Comparison of ENCODE assay signal across 1 cellular context in the genomic region with DNA sequence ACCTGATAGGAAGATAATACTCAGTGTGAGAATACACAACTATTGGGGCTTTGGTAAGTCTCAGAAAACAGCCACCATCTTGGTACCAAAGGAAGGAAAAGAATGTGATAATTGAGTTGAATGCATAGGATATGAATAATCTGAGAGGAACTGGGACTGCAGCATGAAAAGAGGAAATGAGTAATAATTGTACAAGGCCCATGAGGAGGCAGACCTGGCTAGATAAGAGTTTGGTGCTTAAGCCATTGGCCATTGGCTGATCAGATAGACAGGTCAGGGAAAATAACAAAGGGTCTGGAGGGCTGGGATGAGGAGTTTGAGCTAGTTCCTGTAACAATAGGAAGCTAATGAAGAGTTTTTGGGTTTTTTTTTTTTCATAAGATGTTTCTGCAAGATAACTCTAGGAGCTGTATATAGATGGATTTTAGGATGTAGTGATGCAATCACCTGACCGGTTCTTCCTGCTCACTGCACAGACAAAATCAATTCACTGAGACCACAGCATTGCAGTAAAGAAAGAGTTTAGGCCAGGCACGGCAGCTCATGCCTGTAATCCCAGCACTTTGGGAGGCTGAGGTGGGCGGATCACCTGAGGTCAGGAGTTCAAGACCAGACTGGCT.
TF ChIP-seq lines count a peak whose summit lies in the region.

No MANE protein-coding gene starts in this region.

TF ChIP-seq in K562, 482 proteins besides CTCF, POLR2A, EP300 and RAD21 (continued from another document and continues in another):
- no peak for TF ChIP-seq PBX2 (CRISPR knock-in tag; IDR thresholded peaks at IDR 0.05; ENCODE audit: low read depth)
- TF ChIP-seq PBX2 (tag; conservative IDR thresholded peaks at IDR 0.05; ENCODE audit: low read depth), result no peak
- peak; percentile 71 for TF ChIP-seq ATF3 (IDR thresholded peaks at IDR 0.05)
- TF ChIP-seq ATF3 (CRISPR knock-in tag; conservative IDR thresholded peaks at IDR 0.05), result no peak
- TF ChIP-seq CEBPG (CRISPR knock-in tag; IDR thresholded peaks at IDR 0.05), result peak; percentile 47; the same call in 1 of the 2 replicates
- peak; percentile 13 to 80; a peak in 2 of 4 replicates for TF ChIP-seq CEBPG (tag; conservative IDR thresholded peaks at IDR 0.05 in 1 of 2, IDR thresholded peaks at IDR 0.05 in 1 of 2)
- peak; percentile 87 for TF ChIP-seq SOX6 (IDR thresholded peaks at IDR 0.05)
- no peak for TF ChIP-seq ZNF347 (CRISPR knock-in tag; IDR thresholded peaks at IDR 0.05; ENCODE audit: low read depth)
- TF ChIP-seq GABPB1 (CRISPR knock-in tag; IDR thresholded peaks at IDR 0.05), result no peak
- no peak for TF ChIP-seq ADNP (tag; IDR thresholded peaks at IDR 0.05)
- TF ChIP-seq ATF4 (CRISPR knock-in tag; IDR thresholded peaks at IDR 0.05), result no peak
- TF ChIP-seq JUND (IDR thresholded peaks at IDR 0.05; ENCODE audit: borderline replicate concordance, low read depth, low read length), result peak; percentile 41; the same call in 1 of the 2 replicates
- no peak for TF ChIP-seq JUND (tag; IDR thresholded peaks at IDR 0.05; ENCODE audit: borderline replicate concordance, low read depth, low read length)
- TF ChIP-seq NFE2L1 (tag; IDR thresholded peaks at IDR 0.05; ENCODE audit: borderline replicate concordance, low read depth), result no peak
- no peak for TF ChIP-seq NELFE (IDR thresholded peaks at IDR 0.05; ENCODE audit: insufficient read depth, insufficient read length)
- no peak for TF ChIP-seq BCOR (IDR thresholded peaks at IDR 0.05)
- TF ChIP-seq EHMT2 (IDR thresholded peaks at IDR 0.05), result peak; percentile 70; the same call in 1 of the 2 replicates
- TF ChIP-seq CTBP1 (IDR thresholded peaks at IDR 0.05; ENCODE audit: borderline replicate concordance), result peak; percentile 20; the same call in 1 of the 2 replicates
- no peak for TF ChIP-seq ZFP30 (CRISPR knock-in tag; IDR thresholded peaks at IDR 0.05; ENCODE audit: borderline replicate concordance)
- no peak for TF ChIP-seq ZFX (CRISPR knock-in tag; IDR thresholded peaks at IDR 0.05)
- TF ChIP-seq ZNF766 (CRISPR knock-in tag; conservative IDR thresholded peaks at IDR 0.05), result no peak
- TF ChIP-seq ZC3H11A (IDR thresholded peaks at IDR 0.05; ENCODE audit: low read depth, low read length), result no peak
- peak; percentile 6 to 48; a peak in 1 of 4 replicates for TF ChIP-seq TRIM24 (IDR thresholded peaks at IDR 0.05)
- TF ChIP-seq SMARCE1 (IDR thresholded peaks at IDR 0.05), result peak; percentile 68
- TF ChIP-seq, protein P1, sequence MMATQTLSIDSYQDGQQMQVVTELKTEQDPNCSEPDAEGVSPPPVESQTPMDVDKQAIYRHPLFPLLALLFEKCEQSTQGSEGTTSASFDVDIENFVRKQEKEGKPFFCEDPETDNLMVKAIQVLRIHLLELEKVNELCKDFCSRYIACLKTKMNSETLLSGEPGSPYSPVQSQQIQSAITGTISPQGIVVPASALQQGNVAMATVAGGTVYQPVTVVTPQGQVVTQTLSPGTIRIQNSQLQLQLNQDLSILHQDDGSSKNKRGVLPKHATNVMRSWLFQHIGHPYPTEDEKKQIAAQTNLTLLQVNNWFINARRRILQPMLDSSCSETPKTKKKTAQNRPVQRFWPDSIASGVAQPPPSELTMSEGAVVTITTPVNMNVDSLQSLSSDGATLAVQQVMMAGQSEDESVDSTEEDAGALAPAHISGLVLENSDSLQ (IDR thresholded peaks at IDR 0.05), result peak; percentile 30; the same call in 1 of the 2 replicates
- TF ChIP-seq HOXB6 (CRISPR knock-in tag; IDR thresholded peaks at IDR 0.05; ENCODE audit: borderline replicate concordance), result no peak
- no peak for TF ChIP-seq ZBTB33 (CRISPR knock-in tag; IDR thresholded peaks at IDR 0.05)
- TF ChIP-seq FOSL1 (tag; conservative IDR thresholded peaks at IDR 0.05), result peak; percentile 78
- peak; percentile 66 for TF ChIP-seq SMARCA4 (IDR thresholded peaks at IDR 0.05)
- TF ChIP-seq HMGN3 (IDR thresholded peaks at IDR 0.05; ENCODE audit: borderline replicate concordance, extremely low read depth, insufficient read length, low read depth, low read length), result no peak
- TF ChIP-seq L3MBTL2 (IDR thresholded peaks at IDR 0.05), result no peak
- TF ChIP-seq TCF3 (CRISPR knock-in tag; IDR thresholded peaks at IDR 0.05), result peak; percentile 58
- TF ChIP-seq PURB (CRISPR knock-in tag; IDR thresholded peaks at IDR 0.05; ENCODE audit: low read depth), result no peak
- 0 out of 2 replicates have a peak, but pooled peaks have one; percentile 35 for TF ChIP-seq NCOR1 (IDR thresholded peaks at IDR 0.05)
- TF ChIP-seq, protein P2, sequence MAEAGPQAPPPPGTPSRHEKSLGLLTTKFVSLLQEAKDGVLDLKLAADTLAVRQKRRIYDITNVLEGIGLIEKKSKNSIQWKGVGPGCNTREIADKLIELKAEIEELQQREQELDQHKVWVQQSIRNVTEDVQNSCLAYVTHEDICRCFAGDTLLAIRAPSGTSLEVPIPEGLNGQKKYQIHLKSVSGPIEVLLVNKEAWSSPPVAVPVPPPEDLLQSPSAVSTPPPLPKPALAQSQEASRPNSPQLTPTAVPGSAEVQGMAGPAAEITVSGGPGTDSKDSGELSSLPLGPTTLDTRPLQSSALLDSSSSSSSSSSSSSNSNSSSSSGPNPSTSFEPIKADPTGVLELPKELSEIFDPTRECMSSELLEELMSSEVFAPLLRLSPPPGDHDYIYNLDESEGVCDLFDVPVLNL (CRISPR knock-in tag; IDR thresholded peaks at IDR 0.05; ENCODE audit: low read depth), result no peak
- TF ChIP-seq, protein P3, sequence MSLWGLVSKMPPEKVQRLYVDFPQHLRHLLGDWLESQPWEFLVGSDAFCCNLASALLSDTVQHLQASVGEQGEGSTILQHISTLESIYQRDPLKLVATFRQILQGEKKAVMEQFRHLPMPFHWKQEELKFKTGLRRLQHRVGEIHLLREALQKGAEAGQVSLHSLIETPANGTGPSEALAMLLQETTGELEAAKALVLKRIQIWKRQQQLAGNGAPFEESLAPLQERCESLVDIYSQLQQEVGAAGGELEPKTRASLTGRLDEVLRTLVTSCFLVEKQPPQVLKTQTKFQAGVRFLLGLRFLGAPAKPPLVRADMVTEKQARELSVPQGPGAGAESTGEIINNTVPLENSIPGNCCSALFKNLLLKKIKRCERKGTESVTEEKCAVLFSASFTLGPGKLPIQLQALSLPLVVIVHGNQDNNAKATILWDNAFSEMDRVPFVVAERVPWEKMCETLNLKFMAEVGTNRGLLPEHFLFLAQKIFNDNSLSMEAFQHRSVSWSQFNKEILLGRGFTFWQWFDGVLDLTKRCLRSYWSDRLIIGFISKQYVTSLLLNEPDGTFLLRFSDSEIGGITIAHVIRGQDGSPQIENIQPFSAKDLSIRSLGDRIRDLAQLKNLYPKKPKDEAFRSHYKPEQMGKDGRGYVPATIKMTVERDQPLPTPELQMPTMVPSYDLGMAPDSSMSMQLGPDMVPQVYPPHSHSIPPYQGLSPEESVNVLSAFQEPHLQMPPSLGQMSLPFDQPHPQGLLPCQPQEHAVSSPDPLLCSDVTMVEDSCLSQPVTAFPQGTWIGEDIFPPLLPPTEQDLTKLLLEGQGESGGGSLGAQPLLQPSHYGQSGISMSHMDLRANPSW (CRISPR knock-in tag; IDR thresholded peaks at IDR 0.05), result no peak
- no peak for TF ChIP-seq TEAD1 (CRISPR knock-in tag; IDR thresholded peaks at IDR 0.05)
- peak; percentile 40; the same call in 1 of the 2 replicates for TF ChIP-seq TEAD4 (IDR thresholded peaks at IDR 0.05; ENCODE audit: low read length)
- no peak for TF ChIP-seq TEAD4 (CRISPR knock-in tag; IDR thresholded peaks at IDR 0.05; ENCODE audit: borderline replicate concordance)
- TF ChIP-seq CBFA2T3 (IDR thresholded peaks at IDR 0.05), result peak; percentile 75
- TF ChIP-seq EGR1 (conservative IDR thresholded peaks at IDR 0.05), result 0 out of 2 replicates have a peak, but pooled peaks have one; percentile 14
- peak; percentile 80 for TF ChIP-seq DPF2 (IDR thresholded peaks at IDR 0.05)
- TF ChIP-seq NFXL1 (CRISPR knock-in tag; IDR thresholded peaks at IDR 0.05), result no peak
- TF ChIP-seq POLR2H (tag; IDR thresholded peaks at IDR 0.05; ENCODE audit: low read depth), result no peak
- no peak for TF ChIP-seq IRF9 (tag; IDR thresholded peaks at IDR 0.05)
- TF ChIP-seq MCM2 (IDR thresholded peaks at IDR 0.05; ENCODE audit: low read depth), result no peak
- no peak for TF ChIP-seq SREBF1 (IDR thresholded peaks at IDR 0.05; ENCODE audit: borderline replicate concordance, low read depth, low read length)
- TF ChIP-seq ATF7 (IDR thresholded peaks at IDR 0.05), result no peak
- peak; percentile 91 for TF ChIP-seq SPI1 (IDR thresholded peaks at IDR 0.05; ENCODE audit: borderline replicate concordance, low read depth, low read length)
- peak; percentile 72 for TF ChIP-seq ARID1B (IDR thresholded peaks at IDR 0.05)
- no peak for TF ChIP-seq GATAD2B (IDR thresholded peaks at IDR 0.05; ENCODE audit: borderline replicate concordance)
- no peak for TF ChIP-seq MAZ (CRISPR knock-in tag; conservative IDR thresholded peaks at IDR 0.05 in 1 of 2, IDR thresholded peaks at IDR 0.05 in 1 of 2)
- no peak for TF ChIP-seq TCFL5 (CRISPR knock-in tag; conservative IDR thresholded peaks at IDR 0.05)
- TF ChIP-seq DNMT1 (IDR thresholded peaks at IDR 0.05), result no peak
- TF ChIP-seq ZEB2 (IDR thresholded peaks at IDR 0.05), result 0 out of 2 replicates have a peak, but pooled peaks have one; percentile 23
- TF ChIP-seq PCBP2 (IDR thresholded peaks at IDR 0.05; ENCODE audit: low read depth, low read length, poor library complexity, severe bottlenecking), result no peak
- TF ChIP-seq BHLHE40 (IDR thresholded peaks at IDR 0.05; ENCODE audit: low read length), result no peak
- no peak for TF ChIP-seq BRD9 (IDR thresholded peaks at IDR 0.05; ENCODE audit: low read depth, partially characterized antibody)
- TF ChIP-seq TFAM (CRISPR knock-in tag; conservative IDR thresholded peaks at IDR 0.05), result no peak
- TF ChIP-seq SMC3 (conservative IDR thresholded peaks at IDR 0.05; ENCODE audit: insufficient read depth, low read depth, low read length), result no peak
- TF ChIP-seq CBFA2T2 (conservative IDR thresholded peaks at IDR 0.05), result peak; percentile 57
- TF ChIP-seq ZKSCAN8 (CRISPR knock-in tag; IDR thresholded peaks at IDR 0.05), result no peak
- TF ChIP-seq CEBPB (tag; IDR thresholded peaks at IDR 0.05), result peak; percentile 60
- no peak for TF ChIP-seq ZNF830 (CRISPR knock-in tag; IDR thresholded peaks at IDR 0.05)
